Comparison of ENCODE assay signal across 1 cellular context in genomic region chr3:164360078-164360578, GRCh38.
A peak's percentile ranks its signal among the peaks of the same experiment; 100 is the strongest.
TF ChIP-seq lines count a peak whose summit lies in the region.

No MANE protein-coding gene starts in this region.

TF ChIP-seq in HepG2, 621 proteins besides CTCF, POLR2A, EP300 and RAD21:
- no peak for TF ChIP-seq ZNF318 (CRISPR knock-in tag; IDR thresholded peaks at IDR 0.05)
- TF ChIP-seq ZNF441 (CRISPR knock-in tag; IDR thresholded peaks at IDR 0.05; ENCODE audit: borderline replicate concordance) = peak; percentile 61; the same call in 1 of the 2 replicates
- peak; percentile 51; the same call in 1 of the 2 replicates for TF ChIP-seq CEBPB (IDR thresholded peaks at IDR 0.05; ENCODE audit: borderline replicate concordance, low read depth, low read length)
- TF ChIP-seq ZNF530 (CRISPR knock-in tag; IDR thresholded peaks at IDR 0.05; ENCODE audit: low read depth) = no peak
- no peak for TF ChIP-seq SMAD1 (CRISPR knock-in tag; IDR thresholded peaks at IDR 0.05; ENCODE audit: borderline replicate concordance, low read depth)
- TF ChIP-seq CEBPG (CRISPR knock-in tag; IDR thresholded peaks at IDR 0.05) = peak; percentile 19; the same call in 1 of the 2 replicates
- TF ChIP-seq ZNF460 (CRISPR knock-in tag; IDR thresholded peaks at IDR 0.05; ENCODE audit: borderline replicate concordance) = peak; percentile 90
- no peak for TF ChIP-seq GPN1 (CRISPR knock-in tag; IDR thresholded peaks at IDR 0.05; ENCODE audit: borderline replicate concordance)
- TF ChIP-seq BCL6 (CRISPR knock-in tag; IDR thresholded peaks at IDR 0.05) = no peak
- no peak for TF ChIP-seq FLYWCH1 (CRISPR knock-in tag; IDR thresholded peaks at IDR 0.05)
- TF ChIP-seq LBX2 (CRISPR knock-in tag; IDR thresholded peaks at IDR 0.05; ENCODE audit: borderline replicate concordance) = no peak
TF ChIP-seq in HepG2: peak in this region for 4.
